In the genomic region with DNA sequence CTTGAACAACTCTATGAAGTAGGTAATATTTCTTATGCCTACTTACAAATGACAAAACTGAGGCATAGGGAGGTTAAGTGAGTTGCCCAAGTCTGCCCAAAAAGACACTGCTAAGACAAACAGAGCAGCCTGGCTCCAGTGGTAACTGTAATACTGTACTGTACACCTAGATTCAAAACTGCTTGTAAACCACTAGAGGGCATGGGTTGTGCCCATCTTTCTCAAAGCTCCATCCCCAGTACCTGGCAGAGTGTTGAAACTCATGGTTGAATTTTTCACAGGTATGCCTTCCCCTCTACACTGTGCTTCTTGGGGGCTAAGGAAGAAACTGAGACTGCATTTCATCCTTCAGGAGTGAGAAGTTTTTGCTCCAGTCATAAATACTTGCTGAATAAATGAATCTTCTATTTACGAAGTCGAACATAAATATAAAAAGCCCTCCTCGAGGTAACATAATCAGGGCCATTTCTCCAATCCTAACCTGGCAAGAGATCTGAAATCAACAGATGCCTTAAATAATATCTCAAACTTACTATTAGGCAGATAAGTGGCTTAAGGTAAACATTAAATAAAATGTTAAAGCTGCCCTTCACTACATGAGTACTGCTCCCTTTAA, we compare ENCODE assay signal across 8 cellular contexts.
A peak's percentile ranks its signal among the peaks of the same experiment; 100 is the strongest.
DNase-seq lines count a peak whose midpoint lies in the region; FAIRE-seq and TF ChIP-seq lines count a peak whose summit lies in the region.

No MANE protein-coding gene starts in this region.

- TF ChIP-seq POLR2A in H54 (IDR thresholded peaks at IDR 0.05; ENCODE audit: low read depth, low read length) = no peak

- peak; percentile 90 for FAIRE-seq in H54 (lab: Jason Lieb, UNC)

- peak; percentile 24 for DNase-seq in DMS153 (lab: John Stamatoyannopoulos, UW)
- no peak for DNase-seq in H54 (ENCODE audit: insufficient read length, low spot score)
- peak; percentile 24 for DNase-seq in NCI-H1105 (lab: John Stamatoyannopoulos, UW)
- DNase-seq in SW480 (ENCODE audit: low spot score) = peak; percentile 83
- peak; percentile 64 to 69 for DNase-seq in cardiac fibroblast (ENCODE audit: low read depth in 2 of 2)
- peak; percentile 62 for DNase-seq in kidney glomerular epithelial cell (lab: John Stamatoyannopoulos, UW)
- peak; percentile 11 for DNase-seq in stimulated activated CD8-positive, alpha-beta memory T cell treated with anti-CD3 and anti-CD28 coated beads, Interleukin-15, amount 100 ng/mL, for 1 hour (ENCODE audit: low read depth)
- DNase-seq in ecto neural progenitor cell (ENCODE audit: low spot score) = no peak

- peak; percentile 73 for TF ChIP-seq CTCF in cardiac fibroblast (IDR thresholded peaks at IDR 0.05; ENCODE audit: low read depth, low read length)

- H3K4me3 ChIP-seq in cardiac fibroblast (replicated peaks in 1 of 2; ENCODE audit: low read depth in 2 of 2, low read length in 2 of 2) = peak overlapping the region; percentile 79 to 81

Comparison
In these comparisons a context has a peak if more than half of its experiments do, and no peak if none do; other contexts are left out.
1. DNase-seq: peak in DMS153 (single experiment), NCI-H1105 (single experiment), SW480 (single experiment), cardiac fibroblast (2 of 2), kidney glomerular epithelial cell (single experiment) and stimulated activated CD8-positive, alpha-beta memory T cell treated with anti-CD3 and anti-CD28 coated beads, Interleukin-15, amount 100 ng/mL, for 1 hour (single experiment); none in H54 (single experiment) and ecto neural progenitor cell (single experiment).